8 cellular contexts compared by ENCODE assay signal in the genomic region with DNA sequence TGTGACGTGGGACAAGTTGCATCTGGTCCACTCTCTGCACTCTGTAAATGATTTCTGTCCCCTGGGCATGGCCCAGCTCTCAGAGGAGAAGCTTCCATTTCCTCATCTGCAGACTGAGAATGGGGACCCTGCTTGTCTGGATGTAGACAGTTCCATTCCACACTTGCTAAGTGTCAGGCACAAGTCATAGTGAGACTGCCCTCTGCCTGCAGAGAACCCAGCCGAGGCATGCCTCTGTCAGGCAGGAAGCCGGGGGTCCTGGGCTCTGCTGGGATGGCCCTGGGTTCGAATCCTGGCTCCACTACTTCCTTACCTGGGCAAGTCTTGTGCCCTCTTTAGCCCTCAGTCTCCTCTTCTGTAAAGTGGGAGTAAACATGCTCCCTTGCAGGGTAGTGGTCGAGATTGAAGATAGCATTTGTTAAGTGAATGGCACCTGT. TPM values are rescaled to one million over a fixed set of nuclear protein-coding genes. Genes with fewer than 3 reads are reported as not detected.
DNase-seq lines count a peak whose midpoint lies in the region; ATAC-seq and TF ChIP-seq lines count a peak whose summit lies in the region.

No MANE protein-coding gene starts in this region.

- H3K79me2 ChIP-seq in ACC112 (ENCODE audit: control insufficient read depth, insufficient read depth, low read length, unreplicated experiment) (peaks cover 84% of the 10 kb centered on the region), mammary epithelial cell (ENCODE audit: insufficient read depth, low read length) (peaks cover 89% of the 10 kb centered on the region), mesendoderm (ENCODE audit: control insufficient read depth, insufficient read depth, low read length) (peaks cover 50% of the 10 kb centered on the region)

- H3K18ac ChIP-seq in mesendoderm (ENCODE audit: low read length) = no peak overlapping the region

- peak overlapping the region; percentile 64; the same call in 1 of the 2 replicates for H3K27ac ChIP-seq in ACC112 (ENCODE audit: low read depth, low read length)
- H3K27ac ChIP-seq in mammary epithelial cell (ENCODE audit: insufficient read depth, low read depth, low read length) = peak overlapping the region; percentile 97
- no peak overlapping the region for H3K27ac ChIP-seq in mesendoderm (ENCODE audit: low read depth, low read length)

- no peaks in the 10 kb centered on the region for H3K9me3 ChIP-seq in mammary epithelial cell (replicated peaks; ENCODE audit: insufficient read depth, low read length)

- peak overlapping the region; percentile 64 for H3K4me3 ChIP-seq in ACC112 (ENCODE audit: low read depth, low read length)
- H3K4me3 ChIP-seq in Jurkat, Clone E6-1 (ENCODE audit: low read length) = peak overlapping the region; percentile 91; the same call in 1 of the 2 replicates
- H3K4me3 ChIP-seq in mammary epithelial cell (replicated peaks in 1 of 3; ENCODE audit: insufficient read depth in 1 of 3, low read depth in 2 of 3, low read length in 3 of 3) = peak overlapping the region in 1 of 3 experiments; percentile 6
- no peak overlapping the region for H3K4me3 ChIP-seq in mesendoderm (ENCODE audit: low read length)

- dilution Hi-C loops in mammary epithelial cell (cut with HindIII; ENCODE audit: low sequenced_read_pairs) = loop anchor here (5.0 kb wide), 1 partner anchor 41 kb away; no protein-coding TSS in a partner anchor

- H2AK5ac ChIP-seq in mesendoderm (ENCODE audit: low read length) = no peak overlapping the region

- DNase-seq in Jurkat, Clone E6-1 (ENCODE audit: low read depth, low spot score) = no peak
- DNase-seq in mammary epithelial cell = no peak
- DNase-seq in posterior vena cava (ENCODE audit: low spot score) = peak; percentile 72
- no peak for DNase-seq in AG08395 (ENCODE audit: low spot score)
- no peak for DNase-seq in mesendoderm

- H4K5ac ChIP-seq in mesendoderm (ENCODE audit: low read length) = no peak overlapping the region

- no peak overlapping the region for H3K23ac ChIP-seq in mesendoderm (ENCODE audit: low read length)

- H3K56ac ChIP-seq in mesendoderm (ENCODE audit: low read length) = no peak overlapping the region

- H2AFZ ChIP-seq in ACC112 (ENCODE audit: low read length, unreplicated experiment) = no peak overlapping the region
- H2AFZ ChIP-seq in mammary epithelial cell (ENCODE audit: low read depth, low read length) = no peak overlapping the region

- H3K4me2 ChIP-seq in mammary epithelial cell (ENCODE audit: insufficient read depth, low read depth, low read length) = peak overlapping the region; percentile 91
- no peak overlapping the region for H3K4me2 ChIP-seq in mesendoderm (ENCODE audit: low read length)

- H2BK120ac ChIP-seq in mesendoderm (ENCODE audit: low read depth, low read length) = no peak overlapping the region

- no TSS peak for BruUV-seq in mammary epithelial cell (replicated peaks; lab: Mats Ljungman, UMichigan)

- H3K4me1 ChIP-seq in ACC112 (ENCODE audit: control insufficient read depth, insufficient read depth, low read length, unreplicated experiment) (peaks cover 39% of the 10 kb centered on the region), mammary epithelial cell (ENCODE audit: insufficient read depth, low read length) (peaks cover 43% of the 10 kb centered on the region), mesendoderm (ENCODE audit: control insufficient read depth, low read depth, low read length) (peaks cover 6% of the 10 kb centered on the region)

- WGBS in mammary epithelial cell (ENCODE audit: low coverage, missing lambda C conversion rate) = 18% methylated on average over 5 of the region's 5 CpGs
- whole genome bisulfite sequencing in mesendoderm (ENCODE audit: extremely low coverage, insufficient coverage, low lambda C conversion rate) = no CpG with 5 or more reads among the region's 5 CpGs

- peak; percentile 8 for ATAC-seq in GM18517 (IDR thresholded peaks at IDR 0.05; ENCODE audit: unreplicated experiment)
- ATAC-seq in GM18519 (IDR thresholded peaks at IDR 0.05; ENCODE audit: low FRiP score, unreplicated experiment) = no peak

- in situ Hi-C loops in mammary epithelial cell (cut with MboI; ENCODE audit: low sequenced_read_pairs in 2 of 2) = loop anchor here in 1 of 2 donors (10.0 kb wide), 1 partner anchor 164 kb away; a partner anchor contains a TSS

- H4K8ac ChIP-seq in mesendoderm (ENCODE audit: low read depth, low read length) = no peak overlapping the region

- H3K36me3 ChIP-seq in ACC112 (ENCODE audit: insufficient read depth, low read length) (no peaks in the 10 kb centered on the region), mammary epithelial cell (ENCODE audit: insufficient read depth, low read length) (no peaks in the 10 kb centered on the region), mesendoderm (ENCODE audit: control insufficient read depth, insufficient read depth, low read length) (no peaks in the 10 kb centered on the region)

- H3K27me3 ChIP-seq in ACC112 (ENCODE audit: insufficient read depth, low read length) (no peaks in the 10 kb centered on the region), mammary epithelial cell (ENCODE audit: insufficient read depth, low read length) (no peaks in the 10 kb centered on the region), mesendoderm (ENCODE audit: insufficient read depth, low read length, poor library complexity) (no peaks in the 10 kb centered on the region)

- H3K4ac ChIP-seq in mesendoderm (ENCODE audit: low read depth, low read length) = no peak overlapping the region

- CTCF ChIA-PET in mammary epithelial cell (lab: Charles Lee; ENCODE audit: low non-redundant PET) = no interaction called here

- no peaks in the 10 kb centered on the region for H4K20me1 ChIP-seq in mammary epithelial cell (ENCODE audit: insufficient read depth, low read length)

- H3K79me1 ChIP-seq in mesendoderm (ENCODE audit: low read length) = peaks cover 49% of the 10 kb centered on the region

- no peak for TF ChIP-seq CTCF in mammary epithelial cell (conservative IDR thresholded peaks at IDR 0.05 in 1 of 2, IDR thresholded peaks at IDR 0.05 in 1 of 2; ENCODE audit: extremely low read depth in 1 of 2, insufficient read depth in 1 of 2, low read depth in 1 of 2, low read length in 2 of 2)

- no peak overlapping the region for H3K9ac ChIP-seq in mammary epithelial cell (ENCODE audit: insufficient read depth, low read length)
- no peak overlapping the region for H3K9ac ChIP-seq in mesendoderm (ENCODE audit: low read length)

- no peak overlapping the region for H2BK15ac ChIP-seq in mesendoderm (replicated peaks; ENCODE audit: low read depth)

- intact Hi-C loops in mammary epithelial cell (cut with micrococcal nuclease) (no loop called here), posterior vena cava (cut with DNase I) (no loop called here)

- no peak overlapping the region for H2BK5ac ChIP-seq in mesendoderm (ENCODE audit: low read length)

RNA-seq across cellular contexts. Expression of a gene that starts 4.1 kb away (rescaled TPM):
- polyA plus RNA-seq in Jurkat, Clone E6-1 (2012; ENCODE audit: insufficient read depth, insufficient read length) = 36.6 TPM
- total RNA-seq in mammary epithelial cell (10 to 100 TPM; 14.2 to 57.6 TPM), posterior vena cava (10 to 100 TPM; 47.7 to 83.4 TPM)
- polyA plus RNA-seq in mammary epithelial cell = 49.5 TPM
- 80.6 TPM for polyA minus RNA-seq in mammary epithelial cell
- 33.8 TPM for polyA plus RNA-seq in mesendoderm (2013, experiment 1 of 2)
- 35.9 TPM for polyA plus RNA-seq in mesendoderm (2013, experiment 2 of 2)

RNA-seq across cellular contexts. Expression of a gene that starts 35.4 kb away (rescaled TPM):
- polyA plus RNA-seq in Jurkat, Clone E6-1 (2012; ENCODE audit: insufficient read depth, insufficient read length) = 3.1 TPM
- total RNA-seq in mammary epithelial cell (10 to 100 TPM in 1 of 2 donors, 1 to 10 TPM in 1; 6.1 to 10.8 TPM), posterior vena cava (1 to 10 TPM; 7.8 to 8.8 TPM)
- polyA plus RNA-seq in mammary epithelial cell = 2.8 TPM
- 4.4 TPM for polyA minus RNA-seq in mammary epithelial cell
- polyA plus RNA-seq in mesendoderm (2013, experiment 1 of 2) = 22.9 TPM
- 23.5 TPM for polyA plus RNA-seq in mesendoderm (2013, experiment 2 of 2)
